ENCODE assay signal across 33 cellular contexts in genomic region chr2:123915380-123915779, GRCh38.
"Had no signal": no experiment of that assay in that cellular context is flagged by ENCODE, and none has a peak within 500 bp of the region (broad histone marks: within the 10 kb centered on the region; RNA-seq: fewer than 3 reads in every experiment).

No MANE protein-coding gene starts in this region.

- H3K9me3 ChIP-seq: ascending aorta, body of pancreas, Peyer's patch, SJSA1 had no signal

- H3K36me3 Mint-ChIP-seq: WTC11 had no signal

- H3K27me3 ChIP-seq: ascending aorta, body of pancreas, Peyer's patch, SJSA1 had no signal

- ATAC-seq: activated CD8-positive, alpha-beta T cell treated with anti-CD3 and anti-CD28 coated beads, Interleukin-2, amount 10 ng/mL, durations not matched to agents 7 days and 5 days; activated naive CD4-positive, alpha-beta T cell treated with anti-CD3 and anti-CD28 coated beads, Interleukin-2, amount 50 U/mL, for 72 hours; activated naive CD8-positive, alpha-beta T cell treated with anti-CD3 and anti-CD28 coated beads, Interleukin-2, amount 50 U/mL, for 24 hours; body of pancreas; SK-N-SH treated with all-trans-retinoic acid at 6 μM for 48 hours; WTC11 had no signal

- H3K4me3 ChIP-seq: ascending aorta, body of pancreas, Peyer's patch, SJSA1 had no signal

- DNase-seq: activated CD4-positive, alpha-beta T cell treated with anti-CD3 and anti-CD28 coated beads for 48 hours; activated CD4-positive, alpha-beta T cell treated with anti-CD3 and anti-CD28 coated beads, Interleukin-2, amount 50 U/mL, for 4 hours; activated CD4-positive, CD25-positive, alpha-beta regulatory T cell treated with anti-CD3 and anti-CD28 coated beads, Interleukin-2, amount 50 U/mL, for 72 hours; activated CD8-positive, alpha-beta memory T cell treated with anti-CD3 and anti-CD28 coated beads, Interleukin-2, amount 50 U/mL, for 48 hours; activated CD8-positive, alpha-beta T cell treated with anti-CD3 and anti-CD28 coated beads, Interleukin-2, amount 10 ng/mL, durations not matched to agents 7 days and 5 days; activated effector memory CD4-positive, alpha-beta T cell treated with Interleukin-2 at 50 U/mL for 16 hours; activated naive CD4-positive, alpha-beta T cell; activated naive CD8-positive, alpha-beta T cell treated with anti-CD3 and anti-CD28 coated beads, Interleukin-2, amount 50 U/mL, for 24 hours; activated T-cell treated with anti-CD3 and anti-CD28 coated beads, Interleukin-2, amount 50 U/mL, for 1 hour; amniotic stem cell; body of pancreas; central memory CD4-positive, alpha-beta T cell; KG1; NCI-H1105 treated with DMSO at 0.1 percent for 48 hours; NCI-H1436 treated with DMSO at 0.1 percent for 48 hours; NCI-H187; NCI-H2081; NCI-H2227 treated with DMSO at 0.1 percent for 48 hours; NCI-H446 treated with DMSO at 0.1 percent for 48 hours; NCI-H526; NCI-H774; Peyer's patch; SHP77; SW 1271 had no signal

- H3K36me3 ChIP-seq: ascending aorta, Peyer's patch, SJSA1 had no signal

- H3K4me3 Mint-ChIP-seq: activated CD8-positive, alpha-beta T cell treated with anti-CD3 and anti-CD28 coated beads, Interleukin-2, amount 10 ng/mL, durations not matched to agents 7 days and 5 days; activated naive CD8-positive, alpha-beta T cell treated with anti-CD3 and anti-CD28 coated beads, Interleukin-2, amount 50 U/mL, for 24 hours; activated T-helper 1 cell treated with anti-CD3 and anti-CD28 coated beads, Interleukin-12 subunit alpha, Interleukin-12 subunit beta, Interleukin-2, Interleukin-4 antibody, amounts not matched to agents 30 ng/mL and 10 ng/mL and 1 ng/mL, durations not matched to agents 14 hours and 24 hours and 36 hours; T-helper 2 cell treated with Interferon-gamma antibody and Interleukin-4, amounts not matched to agents 5 μg/mL and 100 μg/mL, for 36 hours; WTC11 had no signal

- H3K27ac ChIP-seq: ascending aorta, body of pancreas, Peyer's patch, RWPE1, SJSA1 had no signal

- H3K9me3 Mint-ChIP-seq: WTC11 had no signal

- H3K27ac Mint-ChIP-seq: activated CD8-positive, alpha-beta T cell treated with anti-CD3 and anti-CD28 coated beads, Interleukin-2, amount 10 ng/mL, durations not matched to agents 7 days and 5 days; activated naive CD4-positive, alpha-beta T cell treated with anti-CD3 and anti-CD28 coated beads, Interleukin-2, amount 50 U/mL, for 72 hours; activated naive CD8-positive, alpha-beta T cell treated with anti-CD3 and anti-CD28 coated beads, Interleukin-2, amount 50 U/mL, for 24 hours; activated T-helper 1 cell treated with anti-CD3 and anti-CD28 coated beads, Interleukin-12 subunit alpha, Interleukin-12 subunit beta, Interleukin-2, Interleukin-4 antibody, amounts not matched to agents 30 ng/mL and 10 ng/mL and 1 ng/mL, durations not matched to agents 14 hours and 24 hours and 36 hours; T-helper 2 cell treated with Interferon-gamma antibody and Interleukin-4, amounts not matched to agents 5 μg/mL and 100 μg/mL, for 36 hours; WTC11 had no signal

- H3K4me1 ChIP-seq: ascending aorta, body of pancreas, Peyer's patch, SJSA1 had no signal

- FAIRE-seq: bronchial epithelial cell had no signal
